26 cellular contexts compared by ENCODE assay signal in genomic region chr7:151132461-151133205, GRCh38. TPM values are rescaled to one million over a fixed set of nuclear protein-coding genes. Genes with fewer than 3 reads are reported as not detected.
DNase-seq lines count a peak whose midpoint lies in the region; FAIRE-seq and TF ChIP-seq lines count a peak whose summit lies in the region.
"Had no signal": no experiment of that assay in that cellular context is flagged by ENCODE, and none has a peak within 500 bp of the region (broad histone marks: within the 10 kb centered on the region; RNA-seq: fewer than 3 reads in every experiment).

No MANE protein-coding gene starts in this region.

- no peak overlapping the region for H3K27ac Mint-ChIP-seq in chondrocyte (ENCODE audit: unreplicated experiment)
- H3K27ac Mint-ChIP-seq: CD4-positive, alpha-beta T cell; IgD-negative memory B cell had no signal

- DNase-seq in GM20000 (ENCODE audit: low spot score) (peak; percentile 32), chondrocyte (ENCODE audit: low spot score) (peak; percentile 54), kidney (peak; percentile 43), osteoblast (ENCODE audit: insufficient read length, low spot score, missing footprints) (peak; percentile 79), vagina (ENCODE audit: extremely low spot score in 2 of 2) (no peak), NCI-H510A (lab: John Stamatoyannopoulos, UW) (no peak)
- DNase-seq in stimulated activated CD4-positive, alpha-beta T cell treated with anti-CD3 and anti-CD28 coated beads, Interleukin-2, amount 100 ng/mL, for 48 hours = no peak
- DNase-seq: Caco-2; CD4-positive, alpha-beta T cell; GDM1; GM23248; HCEC 1CT; Karpas-422; NCI-H1092 treated with DMSO at 0.1 percent for 48 hours; NCI-H146; NCI-H2081; NCI-H2171 treated with DMSO at 0.1 percent for 48 hours; NCI-H446 treated with DMSO at 0.1 percent for 48 hours; Peyer's patch had no signal

- no peaks in the 10 kb centered on the region for H3K4me1 Mint-ChIP-seq in chondrocyte (ENCODE audit: low read depth)
- H3K4me1 Mint-ChIP-seq: IgD-negative memory B cell had no signal

- H3K4me3 ChIP-seq in kidney (ENCODE audit: low read length in 2 of 2) (no peak overlapping the region), osteoblast (ENCODE audit: insufficient read depth, low read length) (no peak overlapping the region), vagina (no peak overlapping the region)
- H3K4me3 ChIP-seq: A549, GM23248, Peyer's patch had no signal

- peaks cover 16% of the 10 kb centered on the region for H4K20me1 ChIP-seq in osteoblast (ENCODE audit: insufficient read depth, low read length)

- H3K79me2 ChIP-seq in osteoblast (ENCODE audit: insufficient read depth, low read length) = no peaks in the 10 kb centered on the region

- no peak overlapping the region for H3K4me2 ChIP-seq in osteoblast (ENCODE audit: insufficient read depth, low read length)
- H3K4me2 ChIP-seq: A549 had no signal

- H3K36me3 ChIP-seq in kidney (ENCODE audit: control insufficient read depth in 1 of 2, insufficient read depth in 2 of 2, low read length in 2 of 2) (peaks cover 24 to 42% of the 10 kb centered on the region in 2 donors), osteoblast (ENCODE audit: insufficient read depth, low read length) (peaks cover 39% of the 10 kb centered on the region), vagina (peaks cover 0 to 90% of the 10 kb centered on the region in 2 donors)

- no peak overlapping the region for H3K4me3 Mint-ChIP-seq in chondrocyte (ENCODE audit: unreplicated experiment)
- H3K4me3 Mint-ChIP-seq: CD4-positive, alpha-beta T cell had no signal

- H3K27me3 Mint-ChIP-seq in chondrocyte (ENCODE audit: low read depth) = no peaks in the 10 kb centered on the region
- H3K27me3 Mint-ChIP-seq: CD4-positive, alpha-beta T cell; IgD-negative memory B cell had no signal

- no peak for FAIRE-seq in kidney (lab: Jason Lieb, UNC)
- FAIRE-seq: A549, GM19239, HTR-8/SVneo had no signal

- no peak for TF ChIP-seq POLR2A in vagina (IDR thresholded peaks at IDR 0.05)

- intact Hi-C loops in kidney (cut with DNase I) (no loop called here), vagina (cut with DNase I) (no loop called here)

- H3K4me1 ChIP-seq in kidney (ENCODE audit: control insufficient read depth in 1 of 2, insufficient read depth in 1 of 2, low read depth in 1 of 2, low read length in 2 of 2) (no peaks in the 10 kb centered on the region), osteoblast (ENCODE audit: insufficient read depth, low read length) (no peaks in the 10 kb centered on the region), vagina (no peaks in the 10 kb centered on the region)
- H3K4me1 ChIP-seq: A549, Caco-2 had no signal

- TF ChIP-seq CTCF in GM20000 (IDR thresholded peaks at IDR 0.05; ENCODE audit: extremely low read depth, missing control alignments) (no peak), chondrocyte (IDR thresholded peaks at IDR 0.05) (no peak), kidney (IDR thresholded peaks at IDR 0.05; ENCODE audit: borderline replicate concordance, extremely low read depth, insufficient read depth) (no peak), osteoblast (IDR thresholded peaks at IDR 0.05; ENCODE audit: extremely low read depth, low read depth, low read length) (no peak), vagina (IDR thresholded peaks at IDR 0.05) (no peak)

- H3K27ac ChIP-seq in kidney (ENCODE audit: low read depth in 2 of 2, low read length in 2 of 2) = no peak overlapping the region
- H3K27ac ChIP-seq in osteoblast (ENCODE audit: low read depth, low read length) = no peak overlapping the region
- H3K27ac ChIP-seq in vagina = no peak overlapping the region
- H3K27ac ChIP-seq: A549, GM23248, Peyer's patch had no signal

- H3K9me3 ChIP-seq in kidney (ENCODE audit: control insufficient read depth in 1 of 2, low read length in 2 of 2) = no peaks in the 10 kb centered on the region
- no peaks in the 10 kb centered on the region for H3K9me3 ChIP-seq in osteoblast (ENCODE audit: low read depth, low read length)
- no peaks in the 10 kb centered on the region for H3K9me3 ChIP-seq in vagina
- H3K9me3 ChIP-seq: A549, Caco-2, Peyer's patch had no signal

- H3K27me3 ChIP-seq in osteoblast (ENCODE audit: insufficient read depth, low read length) = no peaks in the 10 kb centered on the region
- no peaks in the 10 kb centered on the region for H3K27me3 ChIP-seq in vagina
- H3K27me3 ChIP-seq: Peyer's patch had no signal

- H3K36me3 Mint-ChIP-seq in chondrocyte (ENCODE audit: low read depth) = peaks cover 25% of the 10 kb centered on the region
- H3K36me3 Mint-ChIP-seq: IgD-negative memory B cell had no signal

- H3K9ac ChIP-seq in kidney (ENCODE audit: low read length in 2 of 2) = no peak overlapping the region
- H3K9ac ChIP-seq: GM23248 had no signal

- no peak overlapping the region for H2AFZ ChIP-seq in osteoblast (ENCODE audit: low read length)
- H2AFZ ChIP-seq: GM23248 had no signal

- H3K9me3 Mint-ChIP-seq in chondrocyte (ENCODE audit: low read depth) = no peaks in the 10 kb centered on the region
- H3K9me3 Mint-ChIP-seq: CD4-positive, alpha-beta T cell; IgD-negative memory B cell had no signal

RNA-seq across cellular contexts. Expression of gene GBX1, which starts 34.9 kb away (rescaled TPM):
- total RNA-seq in chondrocyte (not detected in 3 replicates), kidney (not detected), osteoblast (not detected in 2 replicates), vagina (not detected)
- polyA plus RNA-seq in kidney (ENCODE audit: insufficient read depth, low read depth, low replicate concordance) = not detected
- total RNA-seq: Caco-2; CD4-positive, alpha-beta T cell; Daoy; GM23248; MCF 10A; Peyer's patch had no signal
- polyA plus RNA-seq: A549, BJ, GM23248, IgD-negative memory B cell had no signal

RNA-seq across cellular contexts. Expression of gene AGAP3, which starts 46.4 kb away (rescaled TPM):
- 77.8 to 116 TPM (median 91.4 TPM) in 3 replicates for total RNA-seq in chondrocyte
- 64.4 TPM for total RNA-seq in kidney
- polyA plus RNA-seq in kidney (ENCODE audit: insufficient read depth, low read depth, low replicate concordance) = 35.8 TPM
- 39.8 and 45.7 TPM in 2 replicates for total RNA-seq in osteoblast
- total RNA-seq in vagina = 98.2 TPM

RNA-seq across cellular contexts. Expression of gene TMUB1, which starts 49.3 kb away (rescaled TPM):
- total RNA-seq in chondrocyte = 31.2 to 43.2 TPM (median 33.2 TPM) in 3 replicates
- total RNA-seq in kidney = 36.9 TPM
- 79.9 TPM for polyA plus RNA-seq in kidney (ENCODE audit: insufficient read depth, low read depth, low replicate concordance)
- total RNA-seq in osteoblast = 17.4 and 18.1 TPM in 2 replicates
- 40.3 TPM for total RNA-seq in vagina

RNA-seq across cellular contexts. Expression of gene FASTK, which starts 52.0 kb away (rescaled TPM):
- 83.8 to 146 TPM (median 94.0 TPM) in 3 replicates for total RNA-seq in chondrocyte
- total RNA-seq in kidney = 71.2 TPM
- polyA plus RNA-seq in kidney (ENCODE audit: insufficient read depth, low read depth, low replicate concordance) = 116 TPM
- total RNA-seq in osteoblast = 87.6 and 95.2 TPM in 2 replicates
- total RNA-seq in vagina = 60.2 TPM

RNA-seq across cellular contexts. Expression of gene ASB10, which starts 54.4 kb away (rescaled TPM):
- total RNA-seq in chondrocyte (not detected in 3 replicates), kidney (not detected), osteoblast (not detected in 2 replicates), vagina (not detected)
- 0.22 TPM for polyA plus RNA-seq in kidney (ENCODE audit: insufficient read depth, low read depth, low replicate concordance)
- total RNA-seq: Caco-2; CD4-positive, alpha-beta T cell; Daoy; GM23248; MCF 10A; Peyer's patch had no signal
- polyA plus RNA-seq: A549, BJ, GM23248, IgD-negative memory B cell had no signal

Comparison
In these comparisons a context has a peak if more than half of its experiments do, and no peak if none do; other contexts are left out.
1. DNase-seq: peak in GM20000 (single experiment), chondrocyte (single experiment), kidney (single experiment) and osteoblast (single experiment); none in vagina (0 of 2), stimulated activated CD4-positive, alpha-beta T cell treated with anti-CD3 and anti-CD28 coated beads, Interleukin-2, amount 100 ng/mL, for 48 hours (0 of 2) and NCI-H510A (single experiment).